In genomic region chr12:56684745-56685369, GRCh38 we compare ENCODE assay signal across 8 cellular contexts. TPM values are rescaled to one million over a fixed set of nuclear protein-coding genes. Genes with fewer than 3 reads are reported as not detected.
DNase-seq lines count a peak whose midpoint lies in the region; ATAC-seq and TF ChIP-seq lines count a peak whose summit lies in the region.

No MANE protein-coding gene starts in this region.

- H3K9me3 ChIP-seq in AG04450 (ENCODE audit: control insufficient read depth, insufficient read depth, low read length) (peaks cover 6% of the 10 kb centered on the region; the same call in 1 of the 2 replicates), muscle layer of duodenum (ENCODE audit: control insufficient read depth in 1 of 2, low read length in 2 of 2) (no peaks in the 10 kb centered on the region)

- H3K36me3 ChIP-seq in muscle layer of duodenum (ENCODE audit: control insufficient read depth in 1 of 2, insufficient read depth in 2 of 2, low read length in 2 of 2), result peaks cover 0 to 9% of the 10 kb centered on the region in 2 donors

- ATAC-seq in GM18520 (IDR thresholded peaks at IDR 0.05; ENCODE audit: unreplicated experiment) (no peak), HG02938 (IDR thresholded peaks at IDR 0.05; ENCODE audit: unreplicated experiment) (no peak), HG03565 (IDR thresholded peaks at IDR 0.05; ENCODE audit: unreplicated experiment) (no peak)

- H3K27ac ChIP-seq in AG04450 (ENCODE audit: low read depth, low read length), result no peak overlapping the region
- H3K27ac ChIP-seq in muscle layer of duodenum (ENCODE audit: low read length), result peak overlapping the region; percentile 90

- CTCF ChIA-PET in AG04450 (lab: Charles Lee), result interaction anchor here (1.8 kb wide), 1 partner anchor 48 kb away, joined by 12 read pairs; no protein-coding TSS in a partner anchor

- TF ChIP-seq CTCF in AG04450 (IDR thresholded peaks at IDR 0.05; ENCODE audit: low read depth, low read length) (no peak), choroid plexus epithelial cell (conservative IDR thresholded peaks at IDR 0.05; ENCODE audit: low read depth, low read length) (no peak), GM13976 (IDR thresholded peaks at IDR 0.05; ENCODE audit: borderline replicate concordance, control extremely low read depth, extremely low read depth, insufficient read depth, missing control alignments) (no peak)

- H3K4me1 ChIP-seq in muscle layer of duodenum (ENCODE audit: control insufficient read depth in 1 of 2, insufficient read depth in 2 of 2, low read length in 2 of 2), result peaks cover 10 to 30% of the 10 kb centered on the region in 2 donors

- POLR2A ChIA-PET in AG04450 (lab: Yijun Ruan, JAX), result no interaction called here

- H3K27me3 ChIP-seq in AG04450 (ENCODE audit: control insufficient read depth, insufficient read depth, low read length) (no peaks in the 10 kb centered on the region), muscle layer of duodenum (ENCODE audit: low read depth, low read length) (no peaks in the 10 kb centered on the region)

- H3K4me3 ChIP-seq in AG04450 (ENCODE audit: low read depth, low read length), result peak overlapping the region; percentile 42
- H3K4me3 ChIP-seq in Jurkat, Clone E6-1 (ENCODE audit: low read length), result peak overlapping the region; percentile 18; the same call in 1 of the 2 replicates
- peak overlapping the region; percentile 39 for H3K4me3 ChIP-seq in choroid plexus epithelial cell (ENCODE audit: low read depth, low read length)
- H3K4me3 ChIP-seq in muscle layer of duodenum (ENCODE audit: low read depth in 1 of 2, low read length in 2 of 2), result peak overlapping the region; percentile 61 to 98

- DNase-seq in AG04450 (ENCODE audit: low read depth, low spot score) (no peak), choroid plexus epithelial cell (ENCODE audit: low read depth) (no peak), GM13976 (ENCODE audit: low spot score) (no peak)
- no peak for DNase-seq in Jurkat, Clone E6-1 (ENCODE audit: low read depth, low spot score)

- in situ Hi-C loops in GM13976 (cut with MboI; ENCODE audit: low sequenced_read_pairs, unreplicated experiment), result no loop called here

RNA-seq across cellular contexts. Expression of gene PTGES3, which starts 3.2 kb away (rescaled TPM):
- polyA plus RNA-seq in AG04450 (2011; rRNA removed), result 80.1 and 112 TPM in 2 replicates
- polyA minus RNA-seq in AG04450 (2011; rRNA and poly(A)+ RNA removed), result 18.8 and 44.0 TPM in 2 replicates
- 293 TPM for polyA plus RNA-seq in Jurkat, Clone E6-1 (2012; ENCODE audit: insufficient read depth, insufficient read length)

RNA-seq across cellular contexts. Expression of gene ATP5F1B, which starts 39.1 kb away (rescaled TPM):
- polyA plus RNA-seq in AG04450 (2011; rRNA removed), result 974 and 975 TPM in 2 replicates
- 743 and 921 TPM in 2 replicates for polyA minus RNA-seq in AG04450 (2011; rRNA and poly(A)+ RNA removed)
- polyA plus RNA-seq in Jurkat, Clone E6-1 (2012; ENCODE audit: insufficient read depth, insufficient read length), result 1,563 TPM

RNA-seq across cellular contexts. Expression of gene NACA, which starts 40.2 kb away (rescaled TPM):
- polyA plus RNA-seq in AG04450 (2011; rRNA removed), result 596 and 723 TPM in 2 replicates
- polyA minus RNA-seq in AG04450 (2011; rRNA and poly(A)+ RNA removed), result 368 and 381 TPM in 2 replicates
- 2,310 TPM for polyA plus RNA-seq in Jurkat, Clone E6-1 (2012; ENCODE audit: insufficient read depth, insufficient read length)

RNA-seq across cellular contexts. Expression of gene BAZ2A, which starts 54.7 kb away (rescaled TPM):
- polyA plus RNA-seq in AG04450 (2011; rRNA removed), result 43.9 and 52.8 TPM in 2 replicates
- polyA minus RNA-seq in AG04450 (2011; rRNA and poly(A)+ RNA removed), result 85.8 and 105 TPM in 2 replicates
- 35.9 TPM for polyA plus RNA-seq in Jurkat, Clone E6-1 (2012; ENCODE audit: insufficient read depth, insufficient read length)

Comparison
In these comparisons a context has a peak if more than half of its experiments do, and no peak if none do; other contexts are left out.
1. H3K4me3 ChIP-seq: peak in every context shown above with its lines; median percentile 80 in muscle layer of duodenum; 42 in AG04450; 39 in choroid plexus epithelial cell; 18 in Jurkat, Clone E6-1.